ENCODE assay signal across 11 cellular contexts in the genomic region with DNA sequence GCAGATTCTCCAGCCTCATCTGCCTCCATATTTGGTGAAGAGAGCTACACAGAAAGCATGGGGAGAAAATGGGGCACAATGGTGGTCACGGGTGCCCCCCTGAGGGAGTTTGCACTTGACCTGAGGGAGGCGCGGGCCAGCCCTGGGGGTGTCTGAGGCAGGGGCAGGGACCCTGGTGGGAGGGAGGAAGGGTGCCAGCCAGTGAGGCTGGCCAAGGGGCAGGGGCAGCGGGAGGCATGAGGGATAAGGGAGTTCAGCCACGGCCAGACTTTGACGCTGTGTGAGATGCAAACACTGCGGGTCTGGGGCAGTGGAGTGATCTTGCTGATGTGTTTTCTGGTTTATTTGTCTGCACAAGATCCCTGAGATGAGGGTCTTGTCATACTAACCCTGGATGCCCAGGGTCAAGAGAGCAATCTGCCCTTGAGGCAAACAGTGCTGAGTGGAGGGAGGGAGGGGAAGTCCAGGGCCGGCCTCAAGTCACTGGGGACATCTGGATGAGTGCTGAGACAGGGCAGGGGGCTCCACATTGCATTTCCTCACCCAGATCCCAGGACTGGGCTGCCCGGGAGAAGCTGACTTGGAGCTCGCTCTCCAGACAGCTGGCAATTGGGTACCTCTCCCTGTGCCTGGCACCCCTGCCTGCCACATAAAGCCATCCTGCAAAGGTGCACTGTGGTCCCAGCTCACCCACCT.
"Had no signal": no experiment of that assay in that cellular context is flagged by ENCODE, and none has a peak within 500 bp of the region (broad histone marks: within the 10 kb centered on the region; RNA-seq: fewer than 3 reads in every experiment).

No MANE protein-coding gene starts in this region.

- H3K4me1 ChIP-seq: thyroid gland had no signal

- H3K9me3 ChIP-seq: thyroid gland had no signal

- H3K4me3 ChIP-seq: thyroid gland had no signal

- H3K27me3 ChIP-seq: thyroid gland had no signal

- H3K36me3 ChIP-seq: brain microvascular endothelial cell, thyroid gland had no signal

- DNase-seq: activated naive CD4-positive, alpha-beta T cell treated with Interleukin-2 at 50 U/mL for 16 hours; activated T-cell treated with anti-CD3 and anti-CD28 coated beads, Interleukin-2, amount 50 U/mL, for 72 hours; brain microvascular endothelial cell; cerebellar nuclear complex; dermis blood vessel endothelial cell; mammary epithelial cell; natural killer cell; stimulated activated CD4-positive, alpha-beta T cell treated with anti-CD3 and anti-CD28 coated beads, Interleukin-15, amount 100 ng/mL, for 24 hours; stimulated activated CD4-positive, alpha-beta T cell treated with anti-CD3 and anti-CD28 coated beads, Interleukin-4, amount 100 ng/mL, for 4 hours; thyroid gland had no signal

- H3K27ac ChIP-seq: brain microvascular endothelial cell, thyroid gland had no signal

- ATAC-seq: activated CD4-positive, CD25-positive, alpha-beta regulatory T cell treated with anti-CD3 and anti-CD28 coated beads, Interleukin-2, amount 50 U/mL, for 24 hours; activated T-cell treated with anti-CD3 and anti-CD28 coated beads, Interleukin-2, amount 50 U/mL, for 72 hours; natural killer cell had no signal
